1 cellular context compared by ENCODE assay signal in the genomic region with DNA sequence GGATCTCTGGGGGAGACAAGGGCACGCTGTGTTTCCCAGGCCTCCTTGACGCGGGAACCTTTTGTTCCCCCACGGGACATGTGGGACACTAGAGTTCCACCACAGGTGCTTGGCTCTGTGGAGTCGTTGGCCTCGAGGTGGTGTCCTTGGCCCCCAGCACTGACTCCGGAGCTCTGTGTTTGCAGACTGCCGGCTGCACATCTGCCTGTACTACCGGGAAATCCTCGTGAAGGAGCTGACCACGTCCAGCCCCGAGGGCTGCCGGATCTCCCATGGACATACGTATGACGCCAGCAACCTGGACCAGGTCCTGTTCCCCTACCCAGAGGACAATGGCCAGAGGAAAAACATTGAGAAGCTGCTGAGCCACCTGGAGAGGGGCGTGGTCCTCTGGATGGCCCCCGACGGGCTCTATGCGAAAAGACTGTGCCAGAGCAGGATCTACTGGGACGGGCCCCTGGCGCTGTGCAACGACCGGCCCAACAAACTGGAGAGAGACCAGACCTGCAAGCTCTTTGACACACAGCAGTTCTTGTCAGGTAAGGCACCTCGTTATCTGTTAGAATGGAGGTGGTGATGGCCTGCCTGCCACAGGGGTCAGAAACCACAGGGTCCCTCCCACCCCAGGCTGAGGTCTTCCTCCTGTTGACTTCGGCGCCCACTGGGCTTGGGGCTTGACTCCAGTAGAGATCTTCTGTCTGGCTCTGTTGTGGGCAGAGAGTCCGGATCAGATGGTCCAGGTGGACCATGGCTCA.
TF ChIP-seq lines count a peak whose summit lies in the region.

No MANE protein-coding gene starts in this region.

TF ChIP-seq in GM12878, 131 proteins besides CTCF, POLR2A, EP300 and RAD21 (continued from another document and continues in another):
- TF ChIP-seq, protein P1, sequence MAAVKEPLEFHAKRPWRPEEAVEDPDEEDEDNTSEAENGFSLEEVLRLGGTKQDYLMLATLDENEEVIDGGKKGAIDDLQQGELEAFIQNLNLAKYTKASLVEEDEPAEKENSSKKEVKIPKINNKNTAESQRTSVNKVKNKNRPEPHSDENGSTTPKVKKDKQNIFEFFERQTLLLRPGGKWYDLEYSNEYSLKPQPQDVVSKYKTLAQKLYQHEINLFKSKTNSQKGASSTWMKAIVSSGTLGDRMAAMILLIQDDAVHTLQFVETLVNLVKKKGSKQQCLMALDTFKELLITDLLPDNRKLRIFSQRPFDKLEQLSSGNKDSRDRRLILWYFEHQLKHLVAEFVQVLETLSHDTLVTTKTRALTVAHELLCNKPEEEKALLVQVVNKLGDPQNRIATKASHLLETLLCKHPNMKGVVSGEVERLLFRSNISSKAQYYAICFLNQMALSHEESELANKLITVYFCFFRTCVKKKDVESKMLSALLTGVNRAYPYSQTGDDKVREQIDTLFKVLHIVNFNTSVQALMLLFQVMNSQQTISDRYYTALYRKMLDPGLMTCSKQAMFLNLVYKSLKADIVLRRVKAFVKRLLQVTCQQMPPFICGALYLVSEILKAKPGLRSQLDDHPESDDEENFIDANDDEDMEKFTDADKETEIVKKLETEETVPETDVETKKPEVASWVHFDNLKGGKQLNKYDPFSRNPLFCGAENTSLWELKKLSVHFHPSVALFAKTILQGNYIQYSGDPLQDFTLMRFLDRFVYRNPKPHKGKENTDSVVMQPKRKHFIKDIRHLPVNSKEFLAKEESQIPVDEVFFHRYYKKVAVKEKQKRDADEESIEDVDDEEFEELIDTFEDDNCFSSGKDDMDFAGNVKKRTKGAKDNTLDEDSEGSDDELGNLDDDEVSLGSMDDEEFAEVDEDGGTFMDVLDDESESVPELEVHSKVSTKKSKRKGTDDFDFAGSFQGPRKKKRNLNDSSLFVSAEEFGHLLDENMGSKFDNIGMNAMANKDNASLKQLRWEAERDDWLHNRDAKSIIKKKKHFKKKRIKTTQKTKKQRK (IDR thresholded peaks at IDR 0.05; ENCODE audit: low read depth, low read length) = no peak
- no peak for TF ChIP-seq KLF5 (IDR thresholded peaks at IDR 0.05; ENCODE audit: partially characterized antibody)
- TF ChIP-seq, protein P2, sequence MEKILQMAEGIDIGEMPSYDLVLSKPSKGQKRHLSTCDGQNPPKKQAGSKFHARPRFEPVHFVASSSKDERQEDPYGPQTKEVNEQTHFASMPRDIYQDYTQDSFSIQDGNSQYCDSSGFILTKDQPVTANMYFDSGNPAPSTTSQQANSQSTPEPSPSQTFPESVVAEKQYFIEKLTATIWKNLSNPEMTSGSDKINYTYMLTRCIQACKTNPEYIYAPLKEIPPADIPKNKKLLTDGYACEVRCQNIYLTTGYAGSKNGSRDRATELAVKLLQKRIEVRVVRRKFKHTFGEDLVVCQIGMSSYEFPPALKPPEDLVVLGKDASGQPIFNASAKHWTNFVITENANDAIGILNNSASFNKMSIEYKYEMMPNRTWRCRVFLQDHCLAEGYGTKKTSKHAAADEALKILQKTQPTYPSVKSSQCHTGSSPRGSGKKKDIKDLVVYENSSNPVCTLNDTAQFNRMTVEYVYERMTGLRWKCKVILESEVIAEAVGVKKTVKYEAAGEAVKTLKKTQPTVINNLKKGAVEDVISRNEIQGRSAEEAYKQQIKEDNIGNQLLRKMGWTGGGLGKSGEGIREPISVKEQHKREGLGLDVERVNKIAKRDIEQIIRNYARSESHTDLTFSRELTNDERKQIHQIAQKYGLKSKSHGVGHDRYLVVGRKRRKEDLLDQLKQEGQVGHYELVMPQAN (conservative IDR thresholded peaks at IDR 0.05) = no peak
- TF ChIP-seq ZNF24 (IDR thresholded peaks at IDR 0.05) = no peak
- TF ChIP-seq NR2C1 (IDR thresholded peaks at IDR 0.05) = no peak
- 0 out of 2 replicates have a peak, but pooled peaks have one; percentile 42 for TF ChIP-seq TCF3 (IDR thresholded peaks at IDR 0.05; ENCODE audit: borderline replicate concordance, insufficient read depth, low read depth, low read length)
- no peak; the same call in 1 of the 2 replicates for TF ChIP-seq PAX5 (IDR thresholded peaks at IDR 0.05; ENCODE audit: borderline replicate concordance, low read depth, low read length)
- no peak for TF ChIP-seq NFIC (IDR thresholded peaks at IDR 0.05; ENCODE audit: low read depth, low read length)
- TF ChIP-seq MYC (IDR thresholded peaks at IDR 0.05; ENCODE audit: insufficient read depth, insufficient read length, insufficient replicate concordance, low read length, severe bottlenecking) = no peak
- TF ChIP-seq IKZF1 (conservative IDR thresholded peaks at IDR 0.05) = peak; percentile 32; the same call in 1 of the 2 replicates
- TF ChIP-seq SREBF1 (IDR thresholded peaks at IDR 0.05; ENCODE audit: low read length) = no peak
- TF ChIP-seq, protein P3, sequence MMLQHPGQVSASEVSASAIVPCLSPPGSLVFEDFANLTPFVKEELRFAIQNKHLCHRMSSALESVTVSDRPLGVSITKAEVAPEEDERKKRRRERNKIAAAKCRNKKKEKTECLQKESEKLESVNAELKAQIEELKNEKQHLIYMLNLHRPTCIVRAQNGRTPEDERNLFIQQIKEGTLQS (IDR thresholded peaks at IDR 0.05; ENCODE audit: borderline replicate concordance, extremely low read depth, low read depth, low read length) = no peak
- TF ChIP-seq CHD2 (IDR thresholded peaks at IDR 0.05; ENCODE audit: borderline replicate concordance, low read depth, low read length) = no peak
- TF ChIP-seq SMAD1 (IDR thresholded peaks at IDR 0.05; ENCODE audit: low read depth, partially characterized antibody) = no peak
- TF ChIP-seq, protein P4, sequence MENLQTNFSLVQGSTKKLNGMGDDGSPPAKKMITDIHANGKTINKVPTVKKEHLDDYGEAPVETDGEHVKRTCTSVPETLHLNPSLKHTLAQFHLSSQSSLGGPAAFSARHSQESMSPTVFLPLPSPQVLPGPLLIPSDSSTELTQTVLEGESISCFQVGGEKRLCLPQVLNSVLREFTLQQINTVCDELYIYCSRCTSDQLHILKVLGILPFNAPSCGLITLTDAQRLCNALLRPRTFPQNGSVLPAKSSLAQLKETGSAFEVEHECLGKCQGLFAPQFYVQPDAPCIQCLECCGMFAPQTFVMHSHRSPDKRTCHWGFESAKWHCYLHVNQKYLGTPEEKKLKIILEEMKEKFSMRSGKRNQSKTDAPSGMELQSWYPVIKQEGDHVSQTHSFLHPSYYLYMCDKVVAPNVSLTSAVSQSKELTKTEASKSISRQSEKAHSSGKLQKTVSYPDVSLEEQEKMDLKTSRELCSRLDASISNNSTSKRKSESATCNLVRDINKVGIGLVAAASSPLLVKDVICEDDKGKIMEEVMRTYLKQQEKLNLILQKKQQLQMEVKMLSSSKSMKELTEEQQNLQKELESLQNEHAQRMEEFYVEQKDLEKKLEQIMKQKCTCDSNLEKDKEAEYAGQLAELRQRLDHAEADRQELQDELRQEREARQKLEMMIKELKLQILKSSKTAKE (IDR thresholded peaks at IDR 0.05; ENCODE audit: low read depth, poor library complexity, severe bottlenecking) = no peak
- TF ChIP-seq CREB1 (IDR thresholded peaks at IDR 0.05; ENCODE audit: low read depth) = 0 out of 2 replicates have a peak, but pooled peaks have one; percentile 6
- TF ChIP-seq, protein P5, sequence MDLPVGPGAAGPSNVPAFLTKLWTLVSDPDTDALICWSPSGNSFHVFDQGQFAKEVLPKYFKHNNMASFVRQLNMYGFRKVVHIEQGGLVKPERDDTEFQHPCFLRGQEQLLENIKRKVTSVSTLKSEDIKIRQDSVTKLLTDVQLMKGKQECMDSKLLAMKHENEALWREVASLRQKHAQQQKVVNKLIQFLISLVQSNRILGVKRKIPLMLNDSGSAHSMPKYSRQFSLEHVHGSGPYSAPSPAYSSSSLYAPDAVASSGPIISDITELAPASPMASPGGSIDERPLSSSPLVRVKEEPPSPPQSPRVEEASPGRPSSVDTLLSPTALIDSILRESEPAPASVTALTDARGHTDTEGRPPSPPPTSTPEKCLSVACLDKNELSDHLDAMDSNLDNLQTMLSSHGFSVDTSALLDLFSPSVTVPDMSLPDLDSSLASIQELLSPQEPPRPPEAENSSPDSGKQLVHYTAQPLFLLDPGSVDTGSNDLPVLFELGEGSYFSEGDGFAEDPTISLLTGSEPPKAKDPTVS (IDR thresholded peaks at IDR 0.05; ENCODE audit: low read depth, low read length) = no peak
- TF ChIP-seq POU2F2 (IDR thresholded peaks at IDR 0.05; ENCODE audit: borderline replicate concordance, low read depth, low read length) = peak; percentile 2
- TF ChIP-seq ETV6 (conservative IDR thresholded peaks at IDR 0.05 in 1 of 2, IDR thresholded peaks at IDR 0.05 in 1 of 2; ENCODE audit: borderline replicate concordance in 1 of 2, low read depth in 1 of 2) = no peak
- no peak for TF ChIP-seq RAD51 (IDR thresholded peaks at IDR 0.05)
- TF ChIP-seq, protein P6, sequence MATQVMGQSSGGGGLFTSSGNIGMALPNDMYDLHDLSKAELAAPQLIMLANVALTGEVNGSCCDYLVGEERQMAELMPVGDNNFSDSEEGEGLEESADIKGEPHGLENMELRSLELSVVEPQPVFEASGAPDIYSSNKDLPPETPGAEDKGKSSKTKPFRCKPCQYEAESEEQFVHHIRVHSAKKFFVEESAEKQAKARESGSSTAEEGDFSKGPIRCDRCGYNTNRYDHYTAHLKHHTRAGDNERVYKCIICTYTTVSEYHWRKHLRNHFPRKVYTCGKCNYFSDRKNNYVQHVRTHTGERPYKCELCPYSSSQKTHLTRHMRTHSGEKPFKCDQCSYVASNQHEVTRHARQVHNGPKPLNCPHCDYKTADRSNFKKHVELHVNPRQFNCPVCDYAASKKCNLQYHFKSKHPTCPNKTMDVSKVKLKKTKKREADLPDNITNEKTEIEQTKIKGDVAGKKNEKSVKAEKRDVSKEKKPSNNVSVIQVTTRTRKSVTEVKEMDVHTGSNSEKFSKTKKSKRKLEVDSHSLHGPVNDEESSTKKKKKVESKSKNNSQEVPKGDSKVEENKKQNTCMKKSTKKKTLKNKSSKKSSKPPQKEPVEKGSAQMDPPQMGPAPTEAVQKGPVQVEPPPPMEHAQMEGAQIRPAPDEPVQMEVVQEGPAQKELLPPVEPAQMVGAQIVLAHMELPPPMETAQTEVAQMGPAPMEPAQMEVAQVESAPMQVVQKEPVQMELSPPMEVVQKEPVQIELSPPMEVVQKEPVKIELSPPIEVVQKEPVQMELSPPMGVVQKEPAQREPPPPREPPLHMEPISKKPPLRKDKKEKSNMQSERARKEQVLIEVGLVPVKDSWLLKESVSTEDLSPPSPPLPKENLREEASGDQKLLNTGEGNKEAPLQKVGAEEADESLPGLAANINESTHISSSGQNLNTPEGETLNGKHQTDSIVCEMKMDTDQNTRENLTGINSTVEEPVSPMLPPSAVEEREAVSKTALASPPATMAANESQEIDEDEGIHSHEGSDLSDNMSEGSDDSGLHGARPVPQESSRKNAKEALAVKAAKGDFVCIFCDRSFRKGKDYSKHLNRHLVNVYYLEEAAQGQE (IDR thresholded peaks at IDR 0.05; ENCODE audit: low read depth, low read length) = no peak
- no peak for TF ChIP-seq CEBPB (IDR thresholded peaks at IDR 0.05; ENCODE audit: borderline replicate concordance in 1 of 2, low read depth in 2 of 2, low read length in 2 of 2)
- TF ChIP-seq RUNX3 (IDR thresholded peaks at IDR 0.05; ENCODE audit: low read length) = peak; percentile 20; the same call in 1 of the 2 replicates
- TF ChIP-seq IKZF2 (IDR thresholded peaks at IDR 0.05) = 0 out of 4 replicates have a peak, but pooled peaks of 1 of the 2 experiments have one; percentile 12
- TF ChIP-seq CBFB (IDR thresholded peaks at IDR 0.05; ENCODE audit: low read depth) = no peak; the same call in 1 of the 2 replicates
- TF ChIP-seq, protein P7, sequence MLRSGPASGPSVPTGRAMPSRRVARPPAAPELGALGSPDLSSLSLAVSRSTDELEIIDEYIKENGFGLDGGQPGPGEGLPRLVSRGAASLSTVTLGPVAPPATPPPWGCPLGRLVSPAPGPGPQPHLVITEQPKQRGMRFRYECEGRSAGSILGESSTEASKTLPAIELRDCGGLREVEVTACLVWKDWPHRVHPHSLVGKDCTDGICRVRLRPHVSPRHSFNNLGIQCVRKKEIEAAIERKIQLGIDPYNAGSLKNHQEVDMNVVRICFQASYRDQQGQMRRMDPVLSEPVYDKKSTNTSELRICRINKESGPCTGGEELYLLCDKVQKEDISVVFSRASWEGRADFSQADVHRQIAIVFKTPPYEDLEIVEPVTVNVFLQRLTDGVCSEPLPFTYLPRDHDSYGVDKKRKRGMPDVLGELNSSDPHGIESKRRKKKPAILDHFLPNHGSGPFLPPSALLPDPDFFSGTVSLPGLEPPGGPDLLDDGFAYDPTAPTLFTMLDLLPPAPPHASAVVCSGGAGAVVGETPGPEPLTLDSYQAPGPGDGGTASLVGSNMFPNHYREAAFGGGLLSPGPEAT (IDR thresholded peaks at IDR 0.05; ENCODE audit: low read depth) = no peak
- TF ChIP-seq, protein P8, sequence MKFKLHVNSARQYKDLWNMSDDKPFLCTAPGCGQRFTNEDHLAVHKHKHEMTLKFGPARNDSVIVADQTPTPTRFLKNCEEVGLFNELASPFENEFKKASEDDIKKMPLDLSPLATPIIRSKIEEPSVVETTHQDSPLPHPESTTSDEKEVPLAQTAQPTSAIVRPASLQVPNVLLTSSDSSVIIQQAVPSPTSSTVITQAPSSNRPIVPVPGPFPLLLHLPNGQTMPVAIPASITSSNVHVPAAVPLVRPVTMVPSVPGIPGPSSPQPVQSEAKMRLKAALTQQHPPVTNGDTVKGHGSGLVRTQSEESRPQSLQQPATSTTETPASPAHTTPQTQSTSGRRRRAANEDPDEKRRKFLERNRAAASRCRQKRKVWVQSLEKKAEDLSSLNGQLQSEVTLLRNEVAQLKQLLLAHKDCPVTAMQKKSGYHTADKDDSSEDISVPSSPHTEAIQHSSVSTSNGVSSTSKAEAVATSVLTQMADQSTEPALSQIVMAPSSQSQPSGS (IDR thresholded peaks at IDR 0.05; ENCODE audit: low read length) = 0 out of 2 replicates have a peak, but pooled peaks have one; percentile 8
- TF ChIP-seq NFXL1 (IDR thresholded peaks at IDR 0.05; ENCODE audit: borderline replicate concordance) = no peak
- no peak for TF ChIP-seq FOS (IDR thresholded peaks at IDR 0.05; ENCODE audit: borderline replicate concordance, extremely low read depth, insufficient read length)
- TF ChIP-seq BACH1 (IDR thresholded peaks at IDR 0.05; ENCODE audit: borderline replicate concordance) = peak; percentile 78
- TF ChIP-seq MEF2B (IDR thresholded peaks at IDR 0.05; ENCODE audit: partially characterized antibody, poor library complexity, severe bottlenecking) = peak; percentile 78
- TF ChIP-seq RCOR1 (conservative IDR thresholded peaks at IDR 0.05; ENCODE audit: low read depth, low read length) = no peak
- no peak for TF ChIP-seq EED (IDR thresholded peaks at IDR 0.05; ENCODE audit: low read depth)
- TF ChIP-seq MTA2 (IDR thresholded peaks at IDR 0.05; ENCODE audit: low read depth) = no peak
- no peak for TF ChIP-seq SUPT20H (IDR thresholded peaks at IDR 0.05; ENCODE audit: borderline replicate concordance, control insufficient read depth, low read depth, low read length)
- TF ChIP-seq NFYA (IDR thresholded peaks at IDR 0.05; ENCODE audit: borderline replicate concordance, low read depth, low read length) = no peak
- TF ChIP-seq TBL1XR1 (IDR thresholded peaks at IDR 0.05; ENCODE audit: low read depth, low read length) = no peak
- TF ChIP-seq POLR2AphosphoS5 (IDR thresholded peaks at IDR 0.05; ENCODE audit: low read length) = peak; percentile 97
- no peak for TF ChIP-seq YY1 (IDR thresholded peaks at IDR 0.05; ENCODE audit: low read depth, low read length)
- peak; percentile 63; the same call in 1 of the 2 replicates for TF ChIP-seq MXI1 (IDR thresholded peaks at IDR 0.05; ENCODE audit: low read depth, low read length)
